ENCODE assay signal across 5 cellular contexts in the genomic region with DNA sequence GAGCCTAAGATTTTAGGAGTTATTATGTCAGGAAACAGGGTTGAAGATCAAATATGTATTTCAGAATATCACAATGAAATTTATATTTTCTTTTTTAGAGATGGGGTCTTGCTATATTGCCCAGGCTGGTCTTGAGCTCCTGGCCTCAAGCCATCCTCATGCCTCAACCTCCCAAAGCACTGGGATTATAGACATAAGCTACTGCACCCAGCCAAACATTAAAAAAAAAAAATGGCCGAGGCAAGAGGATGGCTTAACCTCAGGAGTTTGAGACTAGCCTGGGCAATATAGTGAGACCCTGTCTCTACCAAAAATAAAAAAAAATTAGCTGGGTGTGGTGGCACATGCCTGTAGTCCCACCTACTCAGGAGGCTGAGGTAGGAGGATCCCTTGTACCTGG. TPM values are rescaled to one million over a fixed set of nuclear protein-coding genes. Genes with fewer than 3 reads are reported as not detected.
DNase-seq lines count a peak whose midpoint lies in the region; ATAC-seq, FAIRE-seq and TF ChIP-seq lines count a peak whose summit lies in the region.
"Not testable (repeated sequence)": the region's sequence is repeated elsewhere in the genome, so short reads cannot be mapped to it uniquely, and the experiment has no call there.

No MANE protein-coding gene starts in this region.

- not testable (repeated sequence) for ATAC-seq in HepG2

- POLR2A ChIA-PET in HEK293 (lab: Yijun Ruan, JAX): not testable (repeated sequence)
- POLR2A ChIA-PET in HepG2 (lab: Yijun Ruan, JAX): interaction anchor here (0.7 kb wide), 1 partner anchor 38 kb away, joined by 3 read pairs; a partner anchor contains a TSS

- H3K4me1 ChIP-seq in HEK293 (ENCODE audit: control insufficient read depth, insufficient read depth, low read length): not testable (repeated sequence)
- peaks cover 11% of the 10 kb centered on the region for H3K4me1 ChIP-seq in HepG2 (ENCODE audit: insufficient read depth, low read length)

- H3K36me3 ChIP-seq in HEK293 (ENCODE audit: control insufficient read depth in 2 of 2, insufficient read depth in 1 of 2, low read length in 2 of 2) (peaks cover 9 to 15% of the 10 kb centered on the region in 2 experiments), HepG2 (replicated peaks in 1 of 2; ENCODE audit: control insufficient read depth in 1 of 2, insufficient read depth in 2 of 2, low read length in 2 of 2) (peaks cover 5 to 10% of the 10 kb centered on the region in 2 experiments; a peak in 4 of 5 replicates)

- not testable (repeated sequence) for BruUV-seq in HepG2 (replicated peaks; lab: Mats Ljungman, UMichigan)

- TF ChIP-seq CTCF in HEK293 (tag by site-specific recombination; IDR thresholded peaks at IDR 0.05); HepG2 (CRISPR knock-in tag; IDR thresholded peaks at IDR 0.05): not testable (repeated sequence)

- H3K79me2 ChIP-seq in HepG2 (ENCODE audit: insufficient read depth, low read length): not testable (repeated sequence)

- not testable (repeated sequence) for H3K4me2 ChIP-seq in HepG2 (ENCODE audit: low read depth, low read length)

- not testable (repeated sequence) for TF ChIP-seq EP300 in HepG2 (IDR thresholded peaks at IDR 0.05; ENCODE audit: low read depth in 2 of 2, low read length in 2 of 2); HepG2 (CRISPR knock-in tag; IDR thresholded peaks at IDR 0.05; ENCODE audit: borderline replicate concordance)

- H3K27me3 ChIP-seq in HepG2 (ENCODE audit: control insufficient read depth in 1 of 2, insufficient read depth in 2 of 2, low read length in 2 of 2): not testable (repeated sequence)

- DNase-seq in caudate nucleus (lab: John Stamatoyannopoulos, UW); HepG2 (ENCODE audit: low spot score): not testable (repeated sequence)

- H3K9ac ChIP-seq in HepG2 (ENCODE audit: insufficient read depth, low read depth, low read length): not testable (repeated sequence)

- 92% methylated on average over 1 of the region's 1 CpG for WGBS in HepG2 (ENCODE audit: low lambda C conversion rate)

- H3K9me3 ChIP-seq in HEK293 (ENCODE audit: control insufficient read depth, insufficient read depth, low read depth, low read length); HepG2 (ENCODE audit: low read length): not testable (repeated sequence)

- not testable (repeated sequence) for H3K4me3 ChIP-seq in HEK293 (ENCODE audit: low read depth, low read length); HepG2 (replicated peaks in 1 of 3; ENCODE audit: insufficient read depth in 1 of 3, low read depth in 2 of 3, low read length in 3 of 3)

- not testable (repeated sequence) for TF ChIP-seq RAD21 in HepG2 (CRISPR knock-in tag; IDR thresholded peaks at IDR 0.05)

- not testable (repeated sequence) for H2AFZ ChIP-seq in HepG2 (ENCODE audit: low read length)

- intact Hi-C loops in HepG2 (cut with micrococcal nuclease; ENCODE audit: unreplicated experiment): not testable (repeated sequence)

- FAIRE-seq in HepG2 (lab: Jason Lieb, UNC): not testable (repeated sequence)

- TF ChIP-seq POLR2A in HepG2 (IDR thresholded peaks at IDR 0.05; ENCODE audit: insufficient read depth in 1 of 2, low read depth in 2 of 2, low read length in 2 of 2): not testable (repeated sequence)

- in situ Hi-C loops in HepG2 (cut with HindIII; ENCODE audit: extremely low pct_ligation_motif_present, low pct_unique_long_range_greater_than_20kb): not testable (repeated sequence)

- H3K27ac ChIP-seq in HEK293 (ENCODE audit: extremely low read depth, low read depth, low read length); HepG2 (ENCODE audit: extremely low read length, insufficient read depth, low read length): not testable (repeated sequence)
- H3K27ac ChIP-seq in angular gyrus (ENCODE audit: low read depth, low read length) (peak overlapping the region; percentile 74), caudate nucleus (ENCODE audit: low read depth, low read length) (peak overlapping the region; percentile 83), temporal lobe (ENCODE audit: low read depth, low read length) (peak overlapping the region; percentile 83)

- H4K20me1 ChIP-seq in HepG2 (ENCODE audit: insufficient read depth, low read length): not testable (repeated sequence)

- CTCF ChIA-PET in HEK293 (lab: Yijun Ruan, JAX); HepG2 (lab: Yijun Ruan, JAX; ENCODE audit: low intra/inter-chr PET ratio, low total read pairs): not testable (repeated sequence)

RNA-seq across cellular contexts. Expression of a gene that starts 31.0 kb away (rescaled TPM):
- 59.7 and 63.5 TPM in 2 replicates for total RNA-seq in HepG2 (2016; rRNA removed; fragmentation: Illumina TruSeq; extraction: Trizol)
- 11.6 and 13.5 TPM in 2 replicates for total RNA-seq in HepG2 (2016; cell fraction: cytosol; rRNA removed; fragmentation: Illumina TruSeq; extraction: Trizol; ENCODE audit: low read depth)
- 58.4 and 59.3 TPM in 2 replicates for total RNA-seq in HepG2 (2016; cell fraction: insoluble cytoplasmic fraction; rRNA removed; fragmentation: Illumina TruSeq; extraction: Trizol)
- total RNA-seq in HepG2 (2016; cell fraction: membrane; rRNA removed; fragmentation: Illumina TruSeq; extraction: Trizol): 13.6 and 15.7 TPM in 2 replicates
- 42.3 and 45.1 TPM in 2 replicates for total RNA-seq in HepG2 (2016; cell fraction: nucleus; rRNA removed; fragmentation: Illumina TruSeq; extraction: Trizol)
- polyA plus RNA-seq in HepG2 (2011; rRNA removed): 58.2 and 68.3 TPM in 2 replicates
- polyA plus RNA-seq in HepG2 (2011; cell fraction: cytosol; rRNA removed): 25.1 and 27.0 TPM in 2 replicates
- polyA plus RNA-seq in HepG2 (2011; cell fraction: nucleus; rRNA removed): 95.3 and 104 TPM in 2 replicates
- 30.0 and 44.8 TPM in 2 replicates for polyA plus RNA-seq in HepG2 (2012)
- 2.8 and 2.9 TPM in 2 replicates for polyA plus RNA-seq in HepG2 (2016; cell fraction: cytosol; fragmentation: Illumina TruSeq; extraction: Trizol; ENCODE audit: low read depth)
- polyA plus RNA-seq in HepG2 (2016; cell fraction: insoluble cytoplasmic fraction; fragmentation: Illumina TruSeq; extraction: Trizol; ENCODE audit: low read depth): 44.4 and 54.3 TPM in 2 replicates
- polyA plus RNA-seq in HepG2 (2016; cell fraction: membrane; fragmentation: Illumina TruSeq; extraction: Trizol; ENCODE audit: low read depth): 3.6 and 5.8 TPM in 2 replicates
- 51.0 and 65.6 TPM in 2 replicates for polyA plus RNA-seq in HepG2 (2016; cell fraction: nucleus; fragmentation: Illumina TruSeq; extraction: Trizol; ENCODE audit: insufficient read depth, low read depth)
- 43.0 and 46.6 TPM in 2 replicates for polyA minus RNA-seq in HepG2 (2011; rRNA and poly(A)+ RNA removed; ENCODE audit: low replicate concordance)
- 29.7 and 39.9 TPM in 2 replicates for polyA minus RNA-seq in HepG2 (2011; cell fraction: cytosol; rRNA and poly(A)+ RNA removed)
- 56.1 and 67.9 TPM in 2 replicates for polyA minus RNA-seq in HepG2 (2011; cell fraction: nucleus; rRNA and poly(A)+ RNA removed)
- 107 TPM for total RNA-seq in temporal lobe

RNA-seq across cellular contexts. Expression of a gene that starts 37.5 kb away (rescaled TPM):
- total RNA-seq in HepG2 (2016; rRNA removed; fragmentation: Illumina TruSeq; extraction: Trizol) (81.3 and 160 TPM in 2 replicates), temporal lobe (27.0 TPM)
- 6.6 and 8.4 TPM in 2 replicates for total RNA-seq in HepG2 (2016; cell fraction: cytosol; rRNA removed; fragmentation: Illumina TruSeq; extraction: Trizol; ENCODE audit: low read depth)
- total RNA-seq in HepG2 (2016; cell fraction: insoluble cytoplasmic fraction; rRNA removed; fragmentation: Illumina TruSeq; extraction: Trizol): 86.8 and 157 TPM in 2 replicates
- total RNA-seq in HepG2 (2016; cell fraction: membrane; rRNA removed; fragmentation: Illumina TruSeq; extraction: Trizol): 20.3 and 27.2 TPM in 2 replicates
- 53.7 and 58.7 TPM in 2 replicates for total RNA-seq in HepG2 (2016; cell fraction: nucleus; rRNA removed; fragmentation: Illumina TruSeq; extraction: Trizol)
- 31.1 and 35.2 TPM in 2 replicates for polyA plus RNA-seq in HepG2 (2011; rRNA removed)
- 20.7 and 32.8 TPM in 2 replicates for polyA plus RNA-seq in HepG2 (2011; cell fraction: cytosol; rRNA removed)
- 11.1 and 14.6 TPM in 2 replicates for polyA plus RNA-seq in HepG2 (2011; cell fraction: nucleus; rRNA removed)
- 44.7 and 68.7 TPM in 2 replicates for polyA plus RNA-seq in HepG2 (2012)
- 6.1 and 7.5 TPM in 2 replicates for polyA plus RNA-seq in HepG2 (2016; cell fraction: cytosol; fragmentation: Illumina TruSeq; extraction: Trizol; ENCODE audit: low read depth)
- polyA plus RNA-seq in HepG2 (2016; cell fraction: insoluble cytoplasmic fraction; fragmentation: Illumina TruSeq; extraction: Trizol; ENCODE audit: low read depth): 139 and 141 TPM in 2 replicates
- 14.8 and 18.5 TPM in 2 replicates for polyA plus RNA-seq in HepG2 (2016; cell fraction: membrane; fragmentation: Illumina TruSeq; extraction: Trizol; ENCODE audit: low read depth)
- polyA plus RNA-seq in HepG2 (2016; cell fraction: nucleus; fragmentation: Illumina TruSeq; extraction: Trizol; ENCODE audit: insufficient read depth, low read depth): 48.7 and 52.3 TPM in 2 replicates
- 28.6 and 57.3 TPM in 2 replicates for polyA minus RNA-seq in HepG2 (2011; rRNA and poly(A)+ RNA removed; ENCODE audit: low replicate concordance)
- 24.4 and 40.4 TPM in 2 replicates for polyA minus RNA-seq in HepG2 (2011; cell fraction: cytosol; rRNA and poly(A)+ RNA removed)
- 61.2 and 74.1 TPM in 2 replicates for polyA minus RNA-seq in HepG2 (2011; cell fraction: nucleus; rRNA and poly(A)+ RNA removed)

RNA-seq across cellular contexts. Expression of a gene that starts 37.7 kb away (rescaled TPM):
- 210 and 320 TPM in 2 replicates for total RNA-seq in HepG2 (2016; rRNA removed; fragmentation: Illumina TruSeq; extraction: Trizol)
- 59.7 and 74.4 TPM in 2 replicates for total RNA-seq in HepG2 (2016; cell fraction: cytosol; rRNA removed; fragmentation: Illumina TruSeq; extraction: Trizol; ENCODE audit: low read depth)
- 213 and 328 TPM in 2 replicates for total RNA-seq in HepG2 (2016; cell fraction: insoluble cytoplasmic fraction; rRNA removed; fragmentation: Illumina TruSeq; extraction: Trizol)
- total RNA-seq in HepG2 (2016; cell fraction: membrane; rRNA removed; fragmentation: Illumina TruSeq; extraction: Trizol): 88.9 and 94.1 TPM in 2 replicates
- total RNA-seq in HepG2 (2016; cell fraction: nucleus; rRNA removed; fragmentation: Illumina TruSeq; extraction: Trizol): 86.2 and 94.1 TPM in 2 replicates
- 162 and 177 TPM in 2 replicates for polyA plus RNA-seq in HepG2 (2011; rRNA removed)
- 66.5 and 107 TPM in 2 replicates for polyA plus RNA-seq in HepG2 (2011; cell fraction: cytosol; rRNA removed)
- 51.0 and 61.4 TPM in 2 replicates for polyA plus RNA-seq in HepG2 (2011; cell fraction: nucleus; rRNA removed)
- polyA plus RNA-seq in HepG2 (2012): 136 and 140 TPM in 2 replicates
- 77.0 and 85.0 TPM in 2 replicates for polyA plus RNA-seq in HepG2 (2016; cell fraction: cytosol; fragmentation: Illumina TruSeq; extraction: Trizol; ENCODE audit: low read depth)
- 268 and 272 TPM in 2 replicates for polyA plus RNA-seq in HepG2 (2016; cell fraction: insoluble cytoplasmic fraction; fragmentation: Illumina TruSeq; extraction: Trizol; ENCODE audit: low read depth)
- 76.9 and 88.0 TPM in 2 replicates for polyA plus RNA-seq in HepG2 (2016; cell fraction: membrane; fragmentation: Illumina TruSeq; extraction: Trizol; ENCODE audit: low read depth)
- polyA plus RNA-seq in HepG2 (2016; cell fraction: nucleus; fragmentation: Illumina TruSeq; extraction: Trizol; ENCODE audit: insufficient read depth, low read depth): 92.2 and 106 TPM in 2 replicates
- polyA minus RNA-seq in HepG2 (2011; rRNA and poly(A)+ RNA removed; ENCODE audit: low replicate concordance): 103 and 183 TPM in 2 replicates
- 89.5 and 101 TPM in 2 replicates for polyA minus RNA-seq in HepG2 (2011; cell fraction: cytosol; rRNA and poly(A)+ RNA removed)
- polyA minus RNA-seq in HepG2 (2011; cell fraction: nucleus; rRNA and poly(A)+ RNA removed): 81.6 and 84.1 TPM in 2 replicates
- 175 TPM for total RNA-seq in temporal lobe
